ENCODE assay signal across 17 cellular contexts in genomic region chr22:47301820-47302475, GRCh38.
"Had no signal": no experiment of that assay in that cellular context is flagged by ENCODE, and none has a peak within 500 bp of the region (broad histone marks: within the 10 kb centered on the region; RNA-seq: fewer than 3 reads in every experiment).

No MANE protein-coding gene starts in this region.

- H3K27ac Mint-ChIP-seq: activated CD4-positive, alpha-beta T cell treated with anti-CD3 and anti-CD28 coated beads, Interleukin-2, amount 10 ng/mL, durations not matched to agents 7 days and 5 days; activated T-cell treated with anti-CD3 and anti-CD28 coated beads, Interleukin-2, amount 50 U/mL, for 72 hours; immature natural killer cell; memory B cell; naive thymus-derived CD4-positive, alpha-beta T cell; neural progenitor cell; stimulated activated effector memory CD8-positive, alpha-beta T cell treated with anti-CD3 and anti-CD28 coated beads, Interleukin-12 subunit alpha, Interleukin-12 subunit beta, amount 100 ng/mL, for 72 hours; T-helper 1 cell treated with Interleukin-12 subunit alpha and Interleukin-12 subunit beta and Interleukin-4 antibody, amounts not matched to agents 30 μg/mL and 1 μg/mL, for 36 hours had no signal

- H3K36me3 Mint-ChIP-seq: immature natural killer cell; naive thymus-derived CD4-positive, alpha-beta T cell; neural progenitor cell; stimulated activated effector memory CD8-positive, alpha-beta T cell treated with anti-CD3 and anti-CD28 coated beads, Interleukin-12 subunit alpha, Interleukin-12 subunit beta, amount 100 ng/mL, for 72 hours had no signal

- H3K4me3 Mint-ChIP-seq: activated CD4-positive, alpha-beta T cell treated with anti-CD3 and anti-CD28 coated beads, Interleukin-2, amount 10 ng/mL, durations not matched to agents 7 days and 5 days; activated T-cell treated with anti-CD3 and anti-CD28 coated beads, Interleukin-2, amount 50 U/mL, for 72 hours; immature natural killer cell; memory B cell; naive thymus-derived CD4-positive, alpha-beta T cell; neural progenitor cell; stimulated activated effector memory CD8-positive, alpha-beta T cell treated with anti-CD3 and anti-CD28 coated beads, Interleukin-12 subunit alpha, Interleukin-12 subunit beta, amount 100 ng/mL, for 72 hours; T-helper 1 cell treated with Interleukin-12 subunit alpha and Interleukin-12 subunit beta and Interleukin-4 antibody, amounts not matched to agents 30 μg/mL and 1 μg/mL, for 36 hours had no signal

- DNase-seq: activated CD4-positive, alpha-beta T cell treated with anti-CD3 and anti-CD28 coated beads, Interleukin-2, amount 10 ng/mL, durations not matched to agents 7 days and 5 days; activated effector memory CD4-positive, alpha-beta T cell treated with anti-CD3 and anti-CD28 coated beads, Interleukin-2, amount 50 U/mL, for 16 hours; activated naive CD4-positive, alpha-beta T cell treated with anti-CD3 and anti-CD28 coated beads, Interleukin-2, amount 50 U/mL, for 16 hours; activated T-cell treated with anti-CD3 and anti-CD28 coated beads, Interleukin-2, amount 50 U/mL, for 72 hours; cerebellar nuclear complex; effector CD8-positive, alpha-beta T cell; immature natural killer cell; naive thymus-derived CD4-positive, alpha-beta T cell; pancreas; stimulated activated CD4-positive, alpha-beta T cell treated with anti-CD3 and anti-CD28 coated beads, Interleukin-4, amount 100 ng/mL, for 24 hours had no signal

- H3K27me3 Mint-ChIP-seq: activated CD4-positive, alpha-beta T cell treated with anti-CD3 and anti-CD28 coated beads, Interleukin-2, amount 10 ng/mL, durations not matched to agents 7 days and 5 days had no signal

- H3K4me1 Mint-ChIP-seq: activated CD4-positive, alpha-beta T cell treated with anti-CD3 and anti-CD28 coated beads, Interleukin-2, amount 10 ng/mL, durations not matched to agents 7 days and 5 days; immature natural killer cell; memory B cell; neural progenitor cell had no signal

- H3K4me3 ChIP-seq: ascending aorta, breast epithelium, gastroesophageal sphincter, neural progenitor cell, pancreas had no signal

- H3K9me3 Mint-ChIP-seq: activated CD4-positive, alpha-beta T cell treated with anti-CD3 and anti-CD28 coated beads, Interleukin-2, amount 10 ng/mL, durations not matched to agents 7 days and 5 days; immature natural killer cell; T-helper 1 cell treated with Interleukin-12 subunit alpha and Interleukin-12 subunit beta and Interleukin-4 antibody, amounts not matched to agents 30 μg/mL and 1 μg/mL, for 36 hours had no signal

- H3K27ac ChIP-seq: ascending aorta, breast epithelium, gastroesophageal sphincter, neural progenitor cell, pancreas had no signal

- H3K36me3 ChIP-seq: ascending aorta, breast epithelium, gastroesophageal sphincter, neural progenitor cell, pancreas had no signal

- H3K4me1 ChIP-seq: ascending aorta, breast epithelium, gastroesophageal sphincter, neural progenitor cell, pancreas had no signal

- H3K9me3 ChIP-seq: ascending aorta, breast epithelium, gastroesophageal sphincter, pancreas had no signal

- H3K27me3 ChIP-seq: ascending aorta, neural progenitor cell, pancreas had no signal
